ENCODE assay signal across 23 cellular contexts in genomic region chr21:14690886-14691285, GRCh38.
A peak's percentile ranks its signal among the peaks of the same experiment; 100 is the strongest.
DNase-seq lines count a peak whose midpoint lies in the region; ATAC-seq and TF ChIP-seq lines count a peak whose summit lies in the region.
"Had no signal": no experiment of that assay in that cellular context is flagged by ENCODE, and none has a peak within 500 bp of the region (broad histone marks: within the 10 kb centered on the region; RNA-seq: fewer than 3 reads in every experiment).

No MANE protein-coding gene starts in this region.

- CTCF ChIA-PET in activated CD8-positive, alpha-beta T cell treated with anti-CD3 and anti-CD28 coated beads for 36 hours (lab: Charles Lee), result no interaction called here
- CTCF ChIA-PET in activated CD8-positive, alpha-beta T cell treated with anti-CD3 and anti-CD28 coated beads, Interleukin-2, amount 10 ng/mL, durations not matched to agents 7 days and 5 days (lab: Charles Lee), result no interaction called here

- no peak overlapping the region for H3K4me3 Mint-ChIP-seq in activated CD8-positive, alpha-beta T cell treated with anti-CD3 and anti-CD28 coated beads for 36 hours
- H3K4me3 Mint-ChIP-seq in activated CD8-positive, alpha-beta T cell treated with anti-CD3 and anti-CD28 coated beads, Interleukin-2, amount 10 ng/mL, durations not matched to agents 7 days and 5 days, result no peak overlapping the region
- no peak overlapping the region for H3K4me3 Mint-ChIP-seq in stimulated activated naive CD8-positive, alpha-beta T cell treated with anti-CD3 and anti-CD28 coated beads, Interleukin-15, amount 100 ng/mL, for 72 hours
- H3K4me3 Mint-ChIP-seq: CD4-positive, alpha-beta memory T cell; effector memory CD8-positive, alpha-beta T cell; HFFc6; neural progenitor cell had no signal

- peaks cover 8% of the 10 kb centered on the region for H3K9me3 Mint-ChIP-seq in activated CD8-positive, alpha-beta T cell treated with anti-CD3 and anti-CD28 coated beads for 36 hours
- peaks cover 14% of the 10 kb centered on the region for H3K9me3 Mint-ChIP-seq in activated CD8-positive, alpha-beta T cell treated with anti-CD3 and anti-CD28 coated beads, Interleukin-2, amount 10 ng/mL, durations not matched to agents 7 days and 5 days (ENCODE audit: insufficient read depth)
- peaks cover 15 to 24% of the 10 kb centered on the region in 2 donors for H3K9me3 Mint-ChIP-seq in stimulated activated naive CD8-positive, alpha-beta T cell treated with anti-CD3 and anti-CD28 coated beads, Interleukin-15, amount 100 ng/mL, for 72 hours
- H3K9me3 Mint-ChIP-seq: effector memory CD8-positive, alpha-beta T cell; neural progenitor cell had no signal

- H3K4me3 ChIP-seq in choroid plexus epithelial cell (ENCODE audit: low read depth, low read length), result no peak overlapping the region
- H3K4me3 ChIP-seq: neural progenitor cell, vagina had no signal

- POLR2A ChIA-PET in activated CD8-positive, alpha-beta T cell treated with anti-CD3 and anti-CD28 coated beads for 36 hours (lab: Charles Lee), result no interaction called here
- POLR2A ChIA-PET in activated CD8-positive, alpha-beta T cell treated with anti-CD3 and anti-CD28 coated beads, Interleukin-2, amount 10 ng/mL, durations not matched to agents 7 days and 5 days (lab: Charles Lee), result no interaction called here

- no peaks in the 10 kb centered on the region for H3K27me3 Mint-ChIP-seq in activated CD8-positive, alpha-beta T cell treated with anti-CD3 and anti-CD28 coated beads for 36 hours
- H3K27me3 Mint-ChIP-seq in activated CD8-positive, alpha-beta T cell treated with anti-CD3 and anti-CD28 coated beads, Interleukin-2, amount 10 ng/mL, durations not matched to agents 7 days and 5 days (ENCODE audit: low read depth), result no peaks in the 10 kb centered on the region
- H3K27me3 Mint-ChIP-seq in stimulated activated naive CD8-positive, alpha-beta T cell treated with anti-CD3 and anti-CD28 coated beads, Interleukin-15, amount 100 ng/mL, for 72 hours, result no peaks in the 10 kb centered on the region
- H3K27me3 Mint-ChIP-seq: CD4-positive, alpha-beta memory T cell; effector memory CD8-positive, alpha-beta T cell had no signal

- DNase-seq in activated CD8-positive, alpha-beta T cell treated with anti-CD3 and anti-CD28 coated beads for 36 hours, result no peak
- no peak for DNase-seq in activated CD8-positive, alpha-beta T cell treated with anti-CD3 and anti-CD28 coated beads, Interleukin-2, amount 10 ng/mL, durations not matched to agents 7 days and 5 days
- DNase-seq in NOMO-1 treated with DMSO at 0.1 percent for 48 hours (lab: John Stamatoyannopoulos, UW; ENCODE audit: unreplicated experiment), result peak; percentile 75
- DNase-seq in choroid plexus epithelial cell (ENCODE audit: low read depth), result peak; percentile 21
- DNase-seq in stimulated activated naive CD8-positive, alpha-beta T cell treated with anti-CD3 and anti-CD28 coated beads, Interleukin-15, amount 100 ng/mL, for 72 hours, result no peak
- no peak for DNase-seq in NCI-H146 (lab: John Stamatoyannopoulos, UW)
- DNase-seq in DMS79 (lab: John Stamatoyannopoulos, UW), result no peak
- DNase-seq: activated CD4-positive, alpha-beta T cell treated with anti-CD3 and anti-CD28 coated beads, Interleukin-2, amount 50 U/mL, for 1 hour; activated naive CD4-positive, alpha-beta T cell; aorta; CD4-positive, alpha-beta memory T cell; cerebellar nuclear complex; DND-41; effector memory CD8-positive, alpha-beta T cell; HFFc6; Karpas-422; left ventricle myocardium superior; NCI-H2171 treated with DMSO at 0.1 percent for 48 hours; NCI-H774 had no signal

- peaks cover 2% of the 10 kb centered on the region for H3K36me3 Mint-ChIP-seq in activated CD8-positive, alpha-beta T cell treated with anti-CD3 and anti-CD28 coated beads for 36 hours (ENCODE audit: low read depth)
- H3K36me3 Mint-ChIP-seq in activated CD8-positive, alpha-beta T cell treated with anti-CD3 and anti-CD28 coated beads, Interleukin-2, amount 10 ng/mL, durations not matched to agents 7 days and 5 days (ENCODE audit: low read depth), result peaks cover 12% of the 10 kb centered on the region
- H3K36me3 Mint-ChIP-seq: neural progenitor cell had no signal

- peaks cover 37% of the 10 kb centered on the region for H3K4me1 Mint-ChIP-seq in activated CD8-positive, alpha-beta T cell treated with anti-CD3 and anti-CD28 coated beads for 36 hours (ENCODE audit: low read depth)
- peaks cover 25% of the 10 kb centered on the region for H3K4me1 Mint-ChIP-seq in activated CD8-positive, alpha-beta T cell treated with anti-CD3 and anti-CD28 coated beads, Interleukin-2, amount 10 ng/mL, durations not matched to agents 7 days and 5 days (ENCODE audit: low read depth)
- H3K4me1 Mint-ChIP-seq in stimulated activated naive CD8-positive, alpha-beta T cell treated with anti-CD3 and anti-CD28 coated beads, Interleukin-15, amount 100 ng/mL, for 72 hours, result peaks cover 54% of the 10 kb centered on the region
- H3K4me1 Mint-ChIP-seq: neural progenitor cell had no signal

- no peak overlapping the region for H3K27ac Mint-ChIP-seq in activated CD8-positive, alpha-beta T cell treated with anti-CD3 and anti-CD28 coated beads for 36 hours
- H3K27ac Mint-ChIP-seq in activated CD8-positive, alpha-beta T cell treated with anti-CD3 and anti-CD28 coated beads, Interleukin-2, amount 10 ng/mL, durations not matched to agents 7 days and 5 days, result no peak overlapping the region
- H3K27ac Mint-ChIP-seq in stimulated activated naive CD8-positive, alpha-beta T cell treated with anti-CD3 and anti-CD28 coated beads, Interleukin-15, amount 100 ng/mL, for 72 hours, result peak overlapping the region; percentile 49 to 97
- H3K27ac Mint-ChIP-seq: CD4-positive, alpha-beta memory T cell; effector memory CD8-positive, alpha-beta T cell; HFFc6; neural progenitor cell had no signal

- intact Hi-C loops in activated CD8-positive, alpha-beta T cell treated with anti-CD3 and anti-CD28 coated beads for 36 hours (cut with micrococcal nuclease), result no loop called here

- peak; percentile 55 for ATAC-seq in activated CD8-positive, alpha-beta T cell treated with anti-CD3 and anti-CD28 coated beads for 36 hours
- no peak for ATAC-seq in activated CD8-positive, alpha-beta T cell treated with anti-CD3 and anti-CD28 coated beads, Interleukin-2, amount 10 ng/mL, durations not matched to agents 7 days and 5 days
- no peak for ATAC-seq in stimulated activated naive CD8-positive, alpha-beta T cell treated with anti-CD3 and anti-CD28 coated beads, Interleukin-15, amount 100 ng/mL, for 72 hours
- ATAC-seq in HG02642 (IDR thresholded peaks at IDR 0.05; ENCODE audit: poor library complexity, unreplicated experiment), result no peak
- ATAC-seq: effector memory CD8-positive, alpha-beta T cell; left ventricle myocardium superior; SK-N-SH treated with all-trans-retinoic acid at 6 μM for 48 hours had no signal

- no peak for TF ChIP-seq CTCF in activated CD8-positive, alpha-beta T cell treated with anti-CD3 and anti-CD28 coated beads for 36 hours (IDR thresholded peaks at IDR 0.05)
- TF ChIP-seq CTCF in choroid plexus epithelial cell (conservative IDR thresholded peaks at IDR 0.05; ENCODE audit: low read depth, low read length), result no peak

Comparison
In these comparisons a context has a peak if more than half of its experiments do, and no peak if none do; other contexts are left out.
1. DNase-seq: peak in NOMO-1 treated with DMSO at 0.1 percent for 48 hours (single experiment) and choroid plexus epithelial cell (single experiment); none in activated CD8-positive, alpha-beta T cell treated with anti-CD3 and anti-CD28 coated beads for 36 hours (single experiment), activated CD8-positive, alpha-beta T cell treated with anti-CD3 and anti-CD28 coated beads, Interleukin-2, amount 10 ng/mL, durations not matched to agents 7 days and 5 days (single experiment), stimulated activated naive CD8-positive, alpha-beta T cell treated with anti-CD3 and anti-CD28 coated beads, Interleukin-15, amount 100 ng/mL, for 72 hours (0 of 2), NCI-H146 (single experiment) and DMS79 (single experiment).
2. H3K27ac Mint-ChIP-seq: peak in stimulated activated naive CD8-positive, alpha-beta T cell treated with anti-CD3 and anti-CD28 coated beads, Interleukin-15, amount 100 ng/mL, for 72 hours (2 of 2); none in activated CD8-positive, alpha-beta T cell treated with anti-CD3 and anti-CD28 coated beads for 36 hours (single experiment) and activated CD8-positive, alpha-beta T cell treated with anti-CD3 and anti-CD28 coated beads, Interleukin-2, amount 10 ng/mL, durations not matched to agents 7 days and 5 days (single experiment).